10 cellular contexts compared by ENCODE assay signal in the genomic region with DNA sequence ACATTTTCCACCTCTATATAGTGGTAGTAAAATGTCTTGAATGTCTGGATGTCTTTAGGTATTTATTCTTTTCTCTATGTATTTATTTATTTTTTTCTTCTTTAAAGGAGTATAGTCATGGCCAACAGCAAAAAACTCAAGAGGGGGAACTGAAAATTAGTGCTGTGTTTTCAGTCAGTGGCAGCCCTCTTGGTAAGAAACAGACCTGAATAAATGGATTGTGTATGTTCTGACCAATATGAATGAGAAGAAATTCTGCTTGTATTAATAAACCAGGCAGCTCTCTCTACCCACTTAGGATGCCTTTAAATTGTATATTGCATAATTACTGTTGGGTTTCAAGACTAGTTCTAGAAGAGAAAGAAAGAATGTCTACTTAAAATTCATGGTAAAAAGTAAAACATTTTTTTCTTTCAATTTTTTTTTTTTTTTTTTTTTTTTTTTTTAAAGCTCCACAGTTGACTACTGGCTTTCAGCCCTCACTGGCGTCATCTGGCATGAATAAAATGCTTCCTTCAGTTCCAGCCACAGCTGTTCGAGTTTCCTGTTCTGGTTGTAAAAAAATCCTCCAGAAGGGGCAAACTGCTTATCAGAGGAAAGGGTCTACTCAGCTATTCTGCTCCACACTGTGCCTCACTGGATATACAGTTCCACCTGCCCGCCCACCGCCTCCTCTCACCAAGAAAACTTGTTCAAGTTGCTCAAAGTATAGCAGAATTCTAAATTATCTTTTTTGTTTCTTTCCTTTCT.
A peak's percentile ranks its signal among the peaks of the same experiment; 100 is the strongest.
DNase-seq lines count a peak whose midpoint lies in the region; TF ChIP-seq lines count a peak whose summit lies in the region.
"Had no signal": no experiment of that assay in that cellular context is flagged by ENCODE, and none has a peak within 500 bp of the region (broad histone marks: within the 10 kb centered on the region; RNA-seq: fewer than 3 reads in every experiment).

No MANE protein-coding gene starts in this region.

- no peaks in the 10 kb centered on the region for H3K9me3 ChIP-seq in OCI-LY7 (ENCODE audit: low read length)

- H3K4me1 ChIP-seq in OCI-LY7 (ENCODE audit: insufficient read depth, low read length, poor library complexity, severe bottlenecking) = peaks cover 5% of the 10 kb centered on the region

- no peaks in the 10 kb centered on the region for H3K9me2 ChIP-seq in OCI-LY7 (ENCODE audit: insufficient read depth, low read length)

- CTCF ChIA-PET in OCI-LY7 (lab: Charles Lee; ENCODE audit: unreplicated experiment) = no interaction called here

- H3K36me3 ChIP-seq in OCI-LY7 (ENCODE audit: insufficient read depth, low read length) = peaks cover 34% of the 10 kb centered on the region

- peaks cover 4% of the 10 kb centered on the region for H3K36me3 Mint-ChIP-seq in activated T-helper 1 cell treated with anti-CD3 and anti-CD28 coated beads, Interleukin-12 subunit alpha, Interleukin-12 subunit beta, Interleukin-2, Interleukin-4 antibody, amounts not matched to agents 30 ng/mL and 10 ng/mL and 1 ng/mL, durations not matched to agents 14 hours and 24 hours and 36 hours (ENCODE audit: low read depth)

- no peak overlapping the region for H3K27ac ChIP-seq in OCI-LY7 (ENCODE audit: low read depth, low read length, poor library complexity, severe bottlenecking)

- no peak overlapping the region for H3K27ac Mint-ChIP-seq in activated T-helper 1 cell treated with anti-CD3 and anti-CD28 coated beads, Interleukin-12 subunit alpha, Interleukin-12 subunit beta, Interleukin-2, Interleukin-4 antibody, amounts not matched to agents 30 ng/mL and 10 ng/mL and 1 ng/mL, durations not matched to agents 14 hours and 24 hours and 36 hours

- TF ChIP-seq CTCF in OCI-LY7 (conservative IDR thresholded peaks at IDR 0.05; ENCODE audit: low read length) = no peak
- TF ChIP-seq CTCF in fibroblast of the aortic adventitia (IDR thresholded peaks at IDR 0.05; ENCODE audit: insufficient read depth, low read length) = no peak
- no peak for TF ChIP-seq CTCF in GM10266 (IDR thresholded peaks at IDR 0.05; ENCODE audit: control insufficient read depth, insufficient read depth, low read depth, missing control alignments)

- H3K4me3 ChIP-seq in OCI-LY7 (ENCODE audit: low read depth, low read length, poor library complexity, severe bottlenecking) (no peak overlapping the region), fibroblast of the aortic adventitia (ENCODE audit: low read depth, low read length) (no peak overlapping the region)
- H3K4me3 ChIP-seq: skin epidermis had no signal

- no peaks in the 10 kb centered on the region for H4K20me1 ChIP-seq in OCI-LY7 (ENCODE audit: insufficient read depth, low read length)

- DNase-seq in ELR (ENCODE audit: low read depth) = peak; percentile 32
- DNase-seq in OCI-LY7 (ENCODE audit: low spot score) = peak; percentile 20
- DNase-seq in fibroblast of the aortic adventitia (ENCODE audit: low read depth) = peak; percentile 89
- peak in 8 of 10 donors; percentile 14 to 83 (median 48) for DNase-seq in posterior cingulate gyrus
- no peak for DNase-seq in activated T-helper 1 cell treated with anti-CD3 and anti-CD28 coated beads, Interleukin-12 subunit alpha, Interleukin-12 subunit beta, Interleukin-2, Interleukin-4 antibody, amounts not matched to agents 30 ng/mL and 10 ng/mL and 1 ng/mL, durations not matched to agents 14 hours and 24 hours and 36 hours (ENCODE audit: low spot score)
- no peak for DNase-seq in stimulated activated CD4-positive, alpha-beta T cell treated with anti-CD3 and anti-CD28 coated beads, Interleukin-2, amount 100 ng/mL, for 24 hours
- no peak for DNase-seq in A172 (ENCODE audit: low spot score)
- DNase-seq in GM10266 (ENCODE audit: extremely low spot score) = no peak
- DNase-seq: NCI-H524 treated with DMSO at 0.1 percent for 48 hours had no signal

- no peaks in the 10 kb centered on the region for H3K27me3 Mint-ChIP-seq in activated T-helper 1 cell treated with anti-CD3 and anti-CD28 coated beads, Interleukin-12 subunit alpha, Interleukin-12 subunit beta, Interleukin-2, Interleukin-4 antibody, amounts not matched to agents 30 ng/mL and 10 ng/mL and 1 ng/mL, durations not matched to agents 14 hours and 24 hours and 36 hours (ENCODE audit: insufficient read depth)

- H3K9me3 Mint-ChIP-seq in activated T-helper 1 cell treated with anti-CD3 and anti-CD28 coated beads, Interleukin-12 subunit alpha, Interleukin-12 subunit beta, Interleukin-2, Interleukin-4 antibody, amounts not matched to agents 30 ng/mL and 10 ng/mL and 1 ng/mL, durations not matched to agents 14 hours and 24 hours and 36 hours = no peaks in the 10 kb centered on the region

- H3K4me3 Mint-ChIP-seq in activated T-helper 1 cell treated with anti-CD3 and anti-CD28 coated beads, Interleukin-12 subunit alpha, Interleukin-12 subunit beta, Interleukin-2, Interleukin-4 antibody, amounts not matched to agents 30 ng/mL and 10 ng/mL and 1 ng/mL, durations not matched to agents 14 hours and 24 hours and 36 hours = no peak overlapping the region

- H3K4me1 Mint-ChIP-seq in activated T-helper 1 cell treated with anti-CD3 and anti-CD28 coated beads, Interleukin-12 subunit alpha, Interleukin-12 subunit beta, Interleukin-2, Interleukin-4 antibody, amounts not matched to agents 30 ng/mL and 10 ng/mL and 1 ng/mL, durations not matched to agents 14 hours and 24 hours and 36 hours (ENCODE audit: low read depth) = no peaks in the 10 kb centered on the region

- no peak overlapping the region for H2AFZ ChIP-seq in OCI-LY7 (ENCODE audit: low read length)

- H3K79me2 ChIP-seq in OCI-LY7 (ENCODE audit: insufficient read depth, low read depth, low read length) = no peaks in the 10 kb centered on the region

- no peak overlapping the region for H3K4me2 ChIP-seq in OCI-LY7 (ENCODE audit: low read length)

- POLR2A ChIA-PET in OCI-LY7 (lab: Charles Lee) = interaction anchor here (0.6 to 1.2 kb wide), 7 partner anchors 9 to 1525 kb away, joined by 3 to 6 read pairs (median 3); no protein-coding TSS in a partner anchor

- no TSS peak for BruUV-seq in OCI-LY7 (replicated peaks; lab: Mats Ljungman, UMichigan)

- intact Hi-C loops in OCI-LY7 (cut with micrococcal nuclease; ENCODE audit: unreplicated experiment) (no loop called here), posterior cingulate gyrus (cut with DNase I) (no loop called here)
- intact Hi-C loops in activated T-helper 1 cell treated with anti-CD3 and anti-CD28 coated beads, Interleukin-12 subunit alpha, Interleukin-12 subunit beta, Interleukin-2, Interleukin-4 antibody, amounts not matched to agents 30 ng/mL and 10 ng/mL and 1 ng/mL, durations not matched to agents 14 hours and 24 hours and 36 hours (cut with micrococcal nuclease) = no loop called here

Comparison
In these comparisons a context has a peak if more than half of its experiments do, and no peak if none do; other contexts are left out.
1. DNase-seq: peak in ELR (single experiment), OCI-LY7 (single experiment), fibroblast of the aortic adventitia (single experiment) and posterior cingulate gyrus (8 of 10); none in activated T-helper 1 cell treated with anti-CD3 and anti-CD28 coated beads, Interleukin-12 subunit alpha, Interleukin-12 subunit beta, Interleukin-2, Interleukin-4 antibody, amounts not matched to agents 30 ng/mL and 10 ng/mL and 1 ng/mL, durations not matched to agents 14 hours and 24 hours and 36 hours (single experiment), stimulated activated CD4-positive, alpha-beta T cell treated with anti-CD3 and anti-CD28 coated beads, Interleukin-2, amount 100 ng/mL, for 24 hours (0 of 2), A172 (single experiment) and GM10266 (single experiment).